Comparison of ENCODE assay signal across 20 cellular contexts in the genomic region with DNA sequence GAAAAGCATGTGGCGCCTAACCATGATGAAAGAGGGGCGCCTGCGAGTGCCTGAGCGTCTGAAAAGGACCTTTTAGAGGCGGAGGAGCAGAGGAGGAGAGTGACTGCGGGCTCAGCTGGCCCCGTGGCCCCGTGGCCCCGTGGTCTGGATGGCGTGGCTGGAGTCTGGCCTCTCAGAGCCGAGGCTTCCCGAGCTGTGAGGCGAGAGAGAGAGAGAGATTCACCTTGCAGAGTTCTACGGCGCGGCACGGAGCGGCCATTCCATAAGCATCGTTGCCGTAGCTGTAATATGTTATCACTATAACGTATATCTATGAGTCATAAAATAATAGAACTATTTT. TPM values are rescaled to one million over a fixed set of nuclear protein-coding genes. Genes with fewer than 3 reads are reported as not detected.
A peak's percentile ranks its signal among the peaks of the same experiment; 100 is the strongest.
DNase-seq lines count a peak whose midpoint lies in the region; ATAC-seq, FAIRE-seq and TF ChIP-seq lines count a peak whose summit lies in the region.
"Had no signal": no experiment of that assay in that cellular context is flagged by ENCODE, and none has a peak within 500 bp of the region (broad histone marks: within the 10 kb centered on the region; RNA-seq: fewer than 3 reads in every experiment).

No MANE protein-coding gene starts in this region.

- peak overlapping the region; percentile 44 to 54 (median 48) for H3K4me3 ChIP-seq in liver (ENCODE audit: low read depth in 1 of 3, low read length in 3 of 3)
- H3K4me3 ChIP-seq in HepG2 (replicated peaks in 1 of 3; ENCODE audit: insufficient read depth in 1 of 3, low read depth in 2 of 3, low read length in 3 of 3), result no peak overlapping the region
- H3K4me3 ChIP-seq in neural progenitor cell, result no peak overlapping the region
- no peak overlapping the region for H3K4me3 ChIP-seq in aorta (ENCODE audit: low read length in 2 of 2)

- H3K9ac ChIP-seq in liver (ENCODE audit: low read depth in 1 of 2, low read length in 2 of 2) (peak overlapping the region; percentile 86 to 98), HepG2 (ENCODE audit: insufficient read depth, low read depth, low read length) (no peak overlapping the region), neural progenitor cell (no peak overlapping the region)

- WGBS in liver, result 39% methylated on average over 21 of the region's 21 CpGs
- 77% methylated on average over 21 of the region's 21 CpGs for WGBS in HepG2 (ENCODE audit: low lambda C conversion rate)
- 82 to 90% methylated on average over 21 of the region's 21 CpGs for WGBS in aorta, 2 donors

- H2AFZ ChIP-seq in HepG2 (ENCODE audit: low read length) (no peak overlapping the region), neural progenitor cell (replicated peaks) (no peak overlapping the region)

- H3K4me1 ChIP-seq in liver (ENCODE audit: control insufficient read depth in 4 of 4, insufficient read depth in 4 of 4, low read length in 3 of 4) (peaks cover 27 to 75% (median 59%) of the 10 kb centered on the region in 4 donors), HepG2 (ENCODE audit: insufficient read depth, low read length) (peaks cover 76% of the 10 kb centered on the region), neural progenitor cell (peaks cover 16% of the 10 kb centered on the region), aorta (ENCODE audit: control insufficient read depth in 1 of 2, insufficient read depth in 2 of 2, low read length in 2 of 2) (no peaks in the 10 kb centered on the region)

- H3K4me3 Mint-ChIP-seq in glutamatergic neuron (ENCODE audit: unreplicated experiment), result no peak overlapping the region
- H3K4me3 Mint-ChIP-seq in neural progenitor cell, result no peak overlapping the region
- H3K4me3 Mint-ChIP-seq in Calu3 (ENCODE audit: low read depth, unreplicated experiment), result no peak overlapping the region

- H3K4me2 ChIP-seq in HepG2 (ENCODE audit: low read depth, low read length), result no peak overlapping the region
- no peak overlapping the region for H3K4me2 ChIP-seq in neural progenitor cell

- no peak for FAIRE-seq in HepG2 (lab: Jason Lieb, UNC)
- FAIRE-seq: RCC 7860 had no signal

- H3K27ac ChIP-seq in liver (ENCODE audit: low read depth in 1 of 2, low read length in 2 of 2), result peak overlapping the region; percentile 95 to 99
- H3K27ac ChIP-seq in HepG2 (ENCODE audit: extremely low read length, insufficient read depth, low read length), result no peak overlapping the region
- H3K27ac ChIP-seq in neural progenitor cell, result no peak overlapping the region
- no peak overlapping the region for H3K27ac ChIP-seq in aorta (ENCODE audit: low read depth in 1 of 2, low read length in 2 of 2)
- H3K27ac ChIP-seq: C4-2B had no signal

- no peaks in the 10 kb centered on the region for H3K27me3 Mint-ChIP-seq in glutamatergic neuron (ENCODE audit: unreplicated experiment)
- peaks cover 7% of the 10 kb centered on the region for H3K27me3 Mint-ChIP-seq in neural progenitor cell (ENCODE audit: insufficient read depth, low read depth)
- peaks cover 56% of the 10 kb centered on the region for H3K27me3 Mint-ChIP-seq in Calu3 (ENCODE audit: unreplicated experiment)

- in situ Hi-C loops in HepG2 (cut with HindIII; ENCODE audit: extremely low pct_ligation_motif_present, low pct_unique_long_range_greater_than_20kb), result loop anchor here (5.0 kb wide), 1 partner anchor 42 kb away; no protein-coding TSS in a partner anchor

- H4K20me1 ChIP-seq in HepG2 (ENCODE audit: insufficient read depth, low read length) (no peaks in the 10 kb centered on the region), neural progenitor cell (ENCODE audit: low read depth) (no peaks in the 10 kb centered on the region)

- BruUV-seq in HepG2 (replicated peaks; lab: Mats Ljungman, UMichigan), result no TSS peak
- no TSS peak for BruUV-seq in Calu3 (replicated peaks; lab: Mats Ljungman, UMichigan)

- H3K27me3 ChIP-seq in liver (ENCODE audit: control insufficient read depth in 4 of 4, insufficient read depth in 4 of 4, low read length in 3 of 4), result no peaks in the 10 kb centered on the region
- H3K27me3 ChIP-seq in HepG2 (ENCODE audit: control insufficient read depth in 1 of 2, insufficient read depth in 2 of 2, low read length in 2 of 2), result peaks cover 11 to 28% of the 10 kb centered on the region in 2 experiments; a peak in 3 of 5 replicates
- H3K27me3 ChIP-seq in neural progenitor cell, result no peaks in the 10 kb centered on the region
- H3K27me3 ChIP-seq in aorta (ENCODE audit: control insufficient read depth in 1 of 2, insufficient read depth in 2 of 2, low read length in 1 of 2), result no peaks in the 10 kb centered on the region

- H3K36me3 ChIP-seq in liver (ENCODE audit: control insufficient read depth in 4 of 4, insufficient read depth in 3 of 4, low read depth in 1 of 4, low read length in 3 of 4) (no peaks in the 10 kb centered on the region), HepG2 (replicated peaks in 1 of 2; ENCODE audit: control insufficient read depth in 1 of 2, insufficient read depth in 2 of 2, low read length in 2 of 2) (no peaks in the 10 kb centered on the region), neural progenitor cell (no peaks in the 10 kb centered on the region), aorta (ENCODE audit: control insufficient read depth in 1 of 2, insufficient read depth in 2 of 2, low read length in 1 of 2) (no peaks in the 10 kb centered on the region)

- H3K4me1 Mint-ChIP-seq in glutamatergic neuron (ENCODE audit: low read depth, unreplicated experiment) (peaks cover 18% of the 10 kb centered on the region), neural progenitor cell (peaks cover 43% of the 10 kb centered on the region), Calu3 (ENCODE audit: low read depth, unreplicated experiment) (no peaks in the 10 kb centered on the region)

- TF ChIP-seq POLR2A in HepG2 (IDR thresholded peaks at IDR 0.05; ENCODE audit: insufficient read depth in 1 of 2, low read depth in 2 of 2, low read length in 2 of 2), result no peak

- TF ChIP-seq RAD21 in liver (IDR thresholded peaks at IDR 0.05) (no peak), HepG2 (CRISPR knock-in tag; IDR thresholded peaks at IDR 0.05) (no peak)

- no peaks in the 10 kb centered on the region for H3K36me3 Mint-ChIP-seq in glutamatergic neuron (ENCODE audit: unreplicated experiment)
- H3K36me3 Mint-ChIP-seq in neural progenitor cell, result no peaks in the 10 kb centered on the region
- no peaks in the 10 kb centered on the region for H3K36me3 Mint-ChIP-seq in Calu3 (ENCODE audit: insufficient read depth, unreplicated experiment)

- ATAC-seq in HepG2 (no peak), aorta (ENCODE audit: low FRiP score) (no peak), HG02678 (IDR thresholded peaks at IDR 0.05; ENCODE audit: unreplicated experiment) (no peak)
- ATAC-seq: HCT116 had no signal

- H3F3A ChIP-seq in neural progenitor cell (ENCODE audit: low read depth), result no peaks in the 10 kb centered on the region

- intact Hi-C loops in HepG2 (cut with micrococcal nuclease; ENCODE audit: unreplicated experiment), result loop anchor here (5.0 kb wide), 1 partner anchor 47 kb away; no protein-coding TSS in a partner anchor
- intact Hi-C loops in aorta (cut with DNase I), result no loop called here
- intact Hi-C loops in Calu3 (cut with micrococcal nuclease; ENCODE audit: unreplicated experiment), result no loop called here

- H3K9me3 ChIP-seq in liver (ENCODE audit: control insufficient read depth in 4 of 4, low read length in 3 of 4) (no peaks in the 10 kb centered on the region), HepG2 (ENCODE audit: low read length) (no peaks in the 10 kb centered on the region), neural progenitor cell (ENCODE audit: low read depth) (no peaks in the 10 kb centered on the region), aorta (ENCODE audit: control insufficient read depth, low read length) (no peaks in the 10 kb centered on the region)

- H3K27ac Mint-ChIP-seq in glutamatergic neuron (ENCODE audit: unreplicated experiment) (no peak overlapping the region), neural progenitor cell (peak overlapping the region; percentile 46), Calu3 (ENCODE audit: unreplicated experiment) (no peak overlapping the region)

- H3K9me3 Mint-ChIP-seq in glutamatergic neuron (ENCODE audit: unreplicated experiment) (peaks cover 7% of the 10 kb centered on the region), neural progenitor cell (no peaks in the 10 kb centered on the region), Calu3 (ENCODE audit: low read depth, unreplicated experiment) (no peaks in the 10 kb centered on the region)

- DNase-seq in HepG2 (ENCODE audit: low spot score) (no peak), glutamatergic neuron (peak; percentile 6), neural progenitor cell (ENCODE audit: low spot score) (no peak), aorta (peak; percentile 30 to 51), Calu3 (no peak)
- no peak for DNase-seq in central memory CD4-positive, alpha-beta T cell
- DNase-seq: DMS79 treated with DMSO at 0.1 percent for 48 hours; KG1; NCI-H1105 treated with DMSO at 0.1 percent for 48 hours; NCI-H1694; NCI-H2081 treated with DMSO at 0.1 percent for 48 hours; NCI-H748 treated with DMSO at 0.1 percent for 48 hours; NK-92 treated with Interleukin-12 subunit alpha and Interleukin-12 subunit beta, amount 100 ng/mL, for 24 hours; SIG-M5 had no signal

- TF ChIP-seq EP300 in HepG2 (IDR thresholded peaks at IDR 0.05; ENCODE audit: low read depth in 2 of 2, low read length in 2 of 2) (no peak), HepG2 (CRISPR knock-in tag; IDR thresholded peaks at IDR 0.05; ENCODE audit: borderline replicate concordance) (no peak)

- POLR2A ChIA-PET in HepG2 (lab: Yijun Ruan, JAX), result no interaction called here

- TF ChIP-seq CTCF in liver (IDR thresholded peaks at IDR 0.05; ENCODE audit: low read depth, low read length, missing input control), result no peak
- TF ChIP-seq CTCF in HepG2 (CRISPR knock-in tag; IDR thresholded peaks at IDR 0.05), result no peak
- no peak for TF ChIP-seq CTCF in glutamatergic neuron (IDR thresholded peaks at IDR 0.05; ENCODE audit: partially characterized antibody, unreplicated experiment)
- TF ChIP-seq CTCF in neural progenitor cell (IDR thresholded peaks at IDR 0.05), result no peak
- TF ChIP-seq CTCF in Calu3 (IDR thresholded peaks at IDR 0.05; ENCODE audit: unreplicated experiment), result no peak

- CTCF ChIA-PET in HepG2 (lab: Yijun Ruan, JAX; ENCODE audit: low intra/inter-chr PET ratio, low total read pairs) (no interaction called here), Calu3 (lab: Charles Lee) (no interaction called here)

- H3K79me2 ChIP-seq in HepG2 (ENCODE audit: insufficient read depth, low read length), result no peaks in the 10 kb centered on the region
- H3K79me2 ChIP-seq in neural progenitor cell (ENCODE audit: low read depth), result no peaks in the 10 kb centered on the region

RNA-seq across cellular contexts. Expression of a gene that starts 55.3 kb away (rescaled TPM):
- total RNA-seq in liver, result not detected
- not detected for polyA plus RNA-seq in liver
- 894 TPM in 1 of 2 replicates, not detected in the other for total RNA-seq in HepG2 (2016; rRNA removed; fragmentation: Illumina TruSeq; extraction: Trizol)
- total RNA-seq in HepG2 (2016; cell fraction: cytosol; rRNA removed; fragmentation: Illumina TruSeq; extraction: Trizol; ENCODE audit: low read depth), result 12,614 and 12,724 TPM in 2 replicates
- total RNA-seq in HepG2 (2016; cell fraction: insoluble cytoplasmic fraction; rRNA removed; fragmentation: Illumina TruSeq; extraction: Trizol), result 82.4 and 810 TPM in 2 replicates
- total RNA-seq in HepG2 (2016; cell fraction: membrane; rRNA removed; fragmentation: Illumina TruSeq; extraction: Trizol), result 600 and 628 TPM in 2 replicates
- 1,443 and 1,712 TPM in 2 replicates for total RNA-seq in HepG2 (2016; cell fraction: nucleus; rRNA removed; fragmentation: Illumina TruSeq; extraction: Trizol)
- polyA plus RNA-seq in HepG2 (2011; rRNA removed), result not detected in 2 replicates
- not detected in 2 replicates for polyA plus RNA-seq in HepG2 (2011; cell fraction: cytosol; rRNA removed)
- not detected in 2 replicates for polyA plus RNA-seq in HepG2 (2011; cell fraction: nucleus; rRNA removed)
- polyA plus RNA-seq in HepG2 (2012), result not detected in 2 replicates
- 76.0 TPM in 1 of 2 replicates, not detected in the other for polyA plus RNA-seq in HepG2 (2016; cell fraction: cytosol; fragmentation: Illumina TruSeq; extraction: Trizol; ENCODE audit: low read depth)
- not detected in 2 replicates for polyA plus RNA-seq in HepG2 (2016; cell fraction: insoluble cytoplasmic fraction; fragmentation: Illumina TruSeq; extraction: Trizol; ENCODE audit: low read depth)
- polyA plus RNA-seq in HepG2 (2016; cell fraction: membrane; fragmentation: Illumina TruSeq; extraction: Trizol; ENCODE audit: low read depth), result not detected in 2 replicates
- polyA plus RNA-seq in HepG2 (2016; cell fraction: nucleus; fragmentation: Illumina TruSeq; extraction: Trizol; ENCODE audit: insufficient read depth, low read depth), result not detected in 2 replicates
- under 0.01 TPM in 2 replicates for polyA minus RNA-seq in HepG2 (2011; rRNA and poly(A)+ RNA removed; ENCODE audit: low replicate concordance)
- polyA minus RNA-seq in HepG2 (2011; cell fraction: cytosol; rRNA and poly(A)+ RNA removed), result 1,413 and 1,463 TPM in 2 replicates
- under 0.01 TPM in 1 of 2 replicates, not detected in the other for polyA minus RNA-seq in HepG2 (2011; cell fraction: nucleus; rRNA and poly(A)+ RNA removed)
- total RNA-seq in glutamatergic neuron (ENCODE audit: unreplicated experiment), result 121 TPM
- total RNA-seq in neural progenitor cell (ENCODE audit: low replicate concordance), result not detected in 2 replicates
- total RNA-seq in aorta, result 100 to 1,000 TPM; 119 to 181 TPM
- not detected for polyA plus RNA-seq in aorta
- 32.4 and 111 TPM in 2 replicates for total RNA-seq in Calu3 (2022)
- total RNA-seq: NCI-H460 had no signal

Comparison
In these comparisons a context has a peak if more than half of its experiments do, and no peak if none do; other contexts are left out.
1. H3K27ac ChIP-seq: peak in liver (2 of 2); none in HepG2 (single experiment), neural progenitor cell (single experiment) and aorta (0 of 2).
2. H3K4me3 ChIP-seq: peak in liver (3 of 3); none in HepG2 (0 of 3), neural progenitor cell (single experiment) and aorta (0 of 2).
3. H3K9ac ChIP-seq: peak in liver (2 of 2); none in HepG2 (single experiment) and neural progenitor cell (single experiment).
4. RNA of a gene that starts 55.3 kb away (total RNA-seq): 82.4 to 12,724 TPM in HepG2, 119 to 181 TPM in aorta, 121 TPM in glutamatergic neuron (single experiment) and 32.4 to 111 TPM in Calu3; not detected in liver and not detected in neural progenitor cell; every median in the first group is over 10 times any median in the second.
5. DNase-seq: peak in glutamatergic neuron (single experiment) and aorta (2 of 2); none in HepG2 (single experiment), neural progenitor cell (single experiment), central memory CD4-positive, alpha-beta T cell (single experiment) and Calu3 (single experiment).